In genomic region chr15:76930831-76931396, GRCh38 we compare ENCODE assay signal across 1 cellular context.
TF ChIP-seq lines count a peak whose summit lies in the region.

No MANE protein-coding gene starts in this region.

TF ChIP-seq in GM23338, 12 proteins besides CTCF, POLR2A, EP300 and RAD21 (continued from another document):
- TF ChIP-seq ZNF462 (CRISPR knock-in tag; IDR thresholded peaks at IDR 0.05) (no peak), ZNF114 (CRISPR knock-in tag; IDR thresholded peaks at IDR 0.05) (no peak), JUNB (IDR thresholded peaks at IDR 0.05; ENCODE audit: unreplicated experiment) (no peak), STAT1 (IDR thresholded peaks at IDR 0.05; ENCODE audit: unreplicated experiment) (no peak)
